In genomic region chrX:129846686-129847085, GRCh38 we compare ENCODE assay signal across 20 cellular contexts. TPM values are rescaled to one million over a fixed set of nuclear protein-coding genes. Genes with fewer than 3 reads are reported as not detected.
DNase-seq lines count a peak whose midpoint lies in the region; ATAC-seq and TF ChIP-seq lines count a peak whose summit lies in the region.
"Had no signal": no experiment of that assay in that cellular context is flagged by ENCODE, and none has a peak within 500 bp of the region (broad histone marks: within the 10 kb centered on the region; RNA-seq: fewer than 3 reads in every experiment).

No MANE protein-coding gene starts in this region.

- peaks cover 34% of the 10 kb centered on the region for H3K4me1 Mint-ChIP-seq in Calu3 (ENCODE audit: low read depth, unreplicated experiment)
- peaks cover 4 to 32% (median 22%) of the 10 kb centered on the region in 7 donors for H3K4me1 Mint-ChIP-seq in naive thymus-derived CD4-positive, alpha-beta T cell

- no peak overlapping the region for H3K27ac ChIP-seq in naive thymus-derived CD4-positive, alpha-beta T cell (ENCODE audit: low read depth, low read length)
- no peak overlapping the region for H3K27ac ChIP-seq in PC-3 (ENCODE audit: low read length)
- H3K27ac ChIP-seq: 22Rv1, A549, C4-2B had no signal

- no peaks in the 10 kb centered on the region for H3F3A ChIP-seq in PC-3 (ENCODE audit: low read length, unreplicated experiment)

- H2AFZ ChIP-seq in PC-3 (ENCODE audit: low read length), result no peak overlapping the region
- H2AFZ ChIP-seq: GM23338 had no signal

- DNase-seq in activated T-cell treated with anti-CD3 and anti-CD28 coated beads for 4 hours (peak; percentile 5), Calu3 (no peak), NK-92 (lab: John Stamatoyannopoulos, UW; ENCODE audit: unreplicated experiment) (no peak), RPMI8226 (no peak), PC-3 (no peak)
- no peak for DNase-seq in activated T-cell treated with anti-CD3 and anti-CD28 coated beads, Interleukin-2, amount 50 U/mL, for 1 hour
- DNase-seq in Jurkat, Clone E6-1 (ENCODE audit: low read depth, low spot score), result peak; percentile 39
- peak in 7 of 9 donors; percentile 29 to 58 (median 35) for DNase-seq in naive thymus-derived CD4-positive, alpha-beta T cell
- DNase-seq: AML-193; CD4-positive, alpha-beta memory T cell; DMS 273 treated with DMSO at 0.1 percent for 48 hours; DMS53; DND-41; EL; HCEC 1CT had no signal

- intact Hi-C loops in Calu3 (cut with micrococcal nuclease; ENCODE audit: unreplicated experiment), result no loop called here
- intact Hi-C loops in naive thymus-derived CD4-positive, alpha-beta T cell (cut with micrococcal nuclease), result loop anchor here in 1 of 2 donors (10.0 kb wide), 1 partner anchor 178 kb away; no protein-coding TSS in a partner anchor
- intact Hi-C loops in PC-3 (cut with micrococcal nuclease), result no loop called here

- ATAC-seq in naive thymus-derived CD4-positive, alpha-beta T cell, result peak; percentile 19
- no peak for ATAC-seq in PC-3
- ATAC-seq: A549, GM12878, GM23338 had no signal

- peaks cover 16% of the 10 kb centered on the region for H3K79me2 ChIP-seq in PC-3 (ENCODE audit: low read length)

- no peak overlapping the region for H3K9ac ChIP-seq in PC-3 (ENCODE audit: low read length)

- H3K9me3 ChIP-seq in naive thymus-derived CD4-positive, alpha-beta T cell (ENCODE audit: control insufficient read depth in 2 of 3, low read length in 3 of 3), result no peaks in the 10 kb centered on the region
- no peaks in the 10 kb centered on the region for H3K9me3 ChIP-seq in PC-3 (ENCODE audit: low read length)
- H3K9me3 ChIP-seq: A549 had no signal

- no peaks in the 10 kb centered on the region for H3K9me3 Mint-ChIP-seq in Calu3 (ENCODE audit: low read depth, unreplicated experiment)
- no peaks in the 10 kb centered on the region for H3K9me3 Mint-ChIP-seq in naive thymus-derived CD4-positive, alpha-beta T cell
- H3K9me3 Mint-ChIP-seq: CD4-positive, alpha-beta memory T cell had no signal

- TF ChIP-seq CTCF in Calu3 (IDR thresholded peaks at IDR 0.05; ENCODE audit: unreplicated experiment) (no peak), PC-3 (conservative IDR thresholded peaks at IDR 0.05; ENCODE audit: low read depth, low read length) (no peak)

- BruUV-seq in Calu3 (replicated peaks; lab: Mats Ljungman, UMichigan) (no TSS peak), PC-3 (replicated peaks; lab: Mats Ljungman, UMichigan) (no TSS peak)

- no peak overlapping the region for H3K4me3 ChIP-seq in Jurkat, Clone E6-1 (ENCODE audit: low read length)
- H3K4me3 ChIP-seq in naive thymus-derived CD4-positive, alpha-beta T cell (ENCODE audit: low read length), result no peak overlapping the region
- no peak overlapping the region for H3K4me3 ChIP-seq in PC-3 (ENCODE audit: low read length)
- H3K4me3 ChIP-seq: A549, GM12878, GM23338 had no signal

- peaks cover 5 to 15% of the 10 kb centered on the region in 2 donors for H3K4me1 ChIP-seq in naive thymus-derived CD4-positive, alpha-beta T cell (ENCODE audit: control insufficient read depth in 2 of 2, insufficient read depth in 2 of 2, low read length in 2 of 2)
- peaks cover 24% of the 10 kb centered on the region for H3K4me1 ChIP-seq in PC-3 (ENCODE audit: insufficient read depth, low read length)

- H3K9me2 ChIP-seq in PC-3 (replicated peaks; ENCODE audit: low read length), result no peaks in the 10 kb centered on the region

- peak overlapping the region; percentile 82 for H3K27ac Mint-ChIP-seq in Calu3 (ENCODE audit: unreplicated experiment)
- peak overlapping the region in 6 of 9 donors; percentile 9 to 80 (median 20) for H3K27ac Mint-ChIP-seq in naive thymus-derived CD4-positive, alpha-beta T cell
- H3K27ac Mint-ChIP-seq: CD4-positive, alpha-beta memory T cell; GM23338 had no signal

- no peaks in the 10 kb centered on the region for H3K27me3 Mint-ChIP-seq in Calu3 (ENCODE audit: unreplicated experiment)
- no peaks in the 10 kb centered on the region for H3K27me3 Mint-ChIP-seq in naive thymus-derived CD4-positive, alpha-beta T cell

- H3K36me3 ChIP-seq in naive thymus-derived CD4-positive, alpha-beta T cell (ENCODE audit: control insufficient read depth in 2 of 3, insufficient read depth in 3 of 3, low read length in 3 of 3), result no peaks in the 10 kb centered on the region
- H3K36me3 ChIP-seq in PC-3 (ENCODE audit: low read depth, low read length), result no peaks in the 10 kb centered on the region; the same call in 1 of the 2 replicates

- no peak overlapping the region for H3K4me3 Mint-ChIP-seq in Calu3 (ENCODE audit: low read depth, unreplicated experiment)
- peak overlapping the region in 4 of 10 donors; percentile 1 to 30 (median 7) for H3K4me3 Mint-ChIP-seq in naive thymus-derived CD4-positive, alpha-beta T cell
- H3K4me3 Mint-ChIP-seq: CD4-positive, alpha-beta memory T cell; GM23338 had no signal

- CTCF ChIA-PET in Calu3 (lab: Charles Lee) (no interaction called here), PC-3 (lab: Charles Lee) (no interaction called here)
- CTCF ChIA-PET in naive thymus-derived CD4-positive, alpha-beta T cell (lab: Charles Lee), result interaction anchor here (0.6 kb wide), 1 partner anchor 159 kb away, joined by 3 read pairs; no protein-coding TSS in a partner anchor

- POLR2A ChIA-PET in naive thymus-derived CD4-positive, alpha-beta T cell (lab: Charles Lee), result interaction anchor here (0.6 to 1.3 kb wide), 4 partner anchors 12 to 242 kb away, joined by 3 to 6 read pairs (median 4); no protein-coding TSS in a partner anchor
- POLR2A ChIA-PET in PC-3 (lab: Charles Lee; ENCODE audit: unreplicated experiment), result no interaction called here

- no peaks in the 10 kb centered on the region for H3K27me3 ChIP-seq in naive thymus-derived CD4-positive, alpha-beta T cell (ENCODE audit: control insufficient read depth in 2 of 2, insufficient read depth in 2 of 2, low read length in 2 of 2)
- no peaks in the 10 kb centered on the region for H3K27me3 ChIP-seq in PC-3 (ENCODE audit: low read length)

- H3K4me2 ChIP-seq in PC-3 (ENCODE audit: low read length), result no peak overlapping the region
- H3K4me2 ChIP-seq: A549, GM23338 had no signal

- no peaks in the 10 kb centered on the region for H4K20me1 ChIP-seq in PC-3 (ENCODE audit: low read length)

- peaks cover 26% of the 10 kb centered on the region for H3K36me3 Mint-ChIP-seq in Calu3 (ENCODE audit: insufficient read depth, unreplicated experiment)
- no peaks in the 10 kb centered on the region for H3K36me3 Mint-ChIP-seq in naive thymus-derived CD4-positive, alpha-beta T cell

RNA-seq across cellular contexts. Expression of gene ZDHHC9, which starts 3.0 kb away (rescaled TPM):
- 60.8 and 66.6 TPM in 2 replicates for total RNA-seq in Calu3 (2022)
- 9.6 TPM for polyA plus RNA-seq in Jurkat, Clone E6-1 (2012; ENCODE audit: insufficient read depth, insufficient read length)
- 1 to 10 TPM; 4.9 to 9.1 (median 7.1) TPM for total RNA-seq in naive thymus-derived CD4-positive, alpha-beta T cell
- polyA plus RNA-seq in naive thymus-derived CD4-positive, alpha-beta T cell, result 1 to 10 TPM; 4.4 to 7.7 TPM
- total RNA-seq in PC-3 (2014; rRNA removed), result 29.0 and 30.5 TPM in 2 replicates

RNA-seq across cellular contexts. Expression of gene UTP14A, which starts 59.3 kb away (rescaled TPM):
- total RNA-seq in Calu3 (2022) (42.3 and 43.1 TPM in 2 replicates), PC-3 (2014; rRNA removed) (20.2 and 40.5 TPM in 2 replicates)
- 41.2 TPM for polyA plus RNA-seq in Jurkat, Clone E6-1 (2012; ENCODE audit: insufficient read depth, insufficient read length)
- 10 to 100 TPM; 11.3 to 28.6 (median 22.4) TPM for total RNA-seq in naive thymus-derived CD4-positive, alpha-beta T cell
- polyA plus RNA-seq in naive thymus-derived CD4-positive, alpha-beta T cell, result 10 to 100 TPM; 11.0 to 16.5 TPM

Comparison
In these comparisons a context has a peak if more than half of its experiments do, and no peak if none do; other contexts are left out.
1. DNase-seq: peak in activated T-cell treated with anti-CD3 and anti-CD28 coated beads for 4 hours (single experiment), Jurkat, Clone E6-1 (single experiment) and naive thymus-derived CD4-positive, alpha-beta T cell (7 of 9); none in activated T-cell treated with anti-CD3 and anti-CD28 coated beads, Interleukin-2, amount 50 U/mL, for 1 hour (single experiment), Calu3 (single experiment), NK-92 (single experiment), RPMI8226 (single experiment) and PC-3 (single experiment).